In the genomic region with DNA sequence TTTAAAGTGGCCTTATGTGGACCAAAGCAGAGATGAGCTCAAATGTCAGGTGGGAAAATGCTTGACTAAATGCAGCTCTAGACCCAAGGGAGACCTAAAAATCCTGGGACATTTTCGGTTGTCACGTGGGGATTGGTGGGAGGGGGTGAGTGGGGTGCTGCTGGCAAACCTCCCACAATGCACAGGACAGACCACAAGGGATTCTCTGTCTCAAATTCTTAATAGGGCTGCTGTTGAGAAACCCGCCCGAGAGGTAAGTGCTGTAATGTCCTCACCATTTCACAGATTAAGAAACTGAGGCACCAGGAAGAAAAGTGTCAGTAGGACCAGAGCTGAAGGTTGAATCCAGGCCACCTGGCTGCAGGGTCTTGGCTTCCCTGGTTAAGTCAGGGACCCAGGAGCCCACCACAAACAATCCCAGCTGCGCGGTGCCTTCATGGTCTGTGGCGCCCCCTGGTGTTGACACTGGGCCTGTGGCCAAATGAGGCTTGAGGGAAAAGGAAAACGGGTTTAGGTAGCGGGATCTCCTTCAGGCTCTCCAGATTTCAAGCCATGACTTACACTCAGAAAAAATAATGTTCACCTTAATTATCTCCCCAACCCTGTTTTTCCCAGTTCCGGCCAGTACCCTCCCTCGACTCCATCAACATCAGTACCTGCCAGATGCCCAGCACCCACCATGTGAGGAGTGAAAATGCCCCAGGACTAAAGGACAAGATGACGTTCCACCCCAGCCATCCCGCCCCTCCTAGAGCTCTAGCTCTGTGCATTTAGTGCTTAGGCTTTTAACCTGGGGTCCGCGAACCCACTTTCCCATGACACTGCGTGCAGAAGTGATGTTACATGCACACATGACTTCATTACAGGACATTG, we compare ENCODE assay signal across 10 cellular contexts. TPM values are rescaled to one million over a fixed set of nuclear protein-coding genes. Genes with fewer than 3 reads are reported as not detected.
DNase-seq lines count a peak whose midpoint lies in the region; ATAC-seq and TF ChIP-seq lines count a peak whose summit lies in the region.
"Had no signal": no experiment of that assay in that cellular context is flagged by ENCODE, and none has a peak within 500 bp of the region (broad histone marks: within the 10 kb centered on the region; RNA-seq: fewer than 3 reads in every experiment).

No MANE protein-coding gene starts in this region.

- no peak overlapping the region for H2AFZ ChIP-seq in smooth muscle cell (ENCODE audit: low read depth)

- no peaks in the 10 kb centered on the region for H3F3A ChIP-seq in smooth muscle cell (ENCODE audit: low read depth)

- no peak for ATAC-seq in GM18502 (IDR thresholded peaks at IDR 0.05; ENCODE audit: poor library complexity, unreplicated experiment)

- intact Hi-C loops in ovary (cut with DNase I), result loop anchor here in 3 of 4 donors (10.0 kb wide), 1 partner anchor 130 kb away; no protein-coding TSS in a partner anchor

- TF ChIP-seq POLR2A in ovary (IDR thresholded peaks at IDR 0.05), result no peak

- H3K36me3 ChIP-seq in GM06990 (ENCODE audit: control insufficient read depth, insufficient read depth, low read length) (no peaks in the 10 kb centered on the region), smooth muscle cell (ENCODE audit: low read depth) (no peaks in the 10 kb centered on the region), ovary (no peaks in the 10 kb centered on the region)
- H3K36me3 ChIP-seq: SJSA1 had no signal

- no peaks in the 10 kb centered on the region for H3K79me2 ChIP-seq in smooth muscle cell (ENCODE audit: low read depth)

- DNase-seq in GM06990 (ENCODE audit: extremely low read depth, insufficient read length) (peak; percentile 13), NCI-H460 (ENCODE audit: extremely low read depth, low read depth) (peak; percentile 8), glomerular visceral epithelial cell (ENCODE audit: extremely low spot score) (peak; percentile 29), smooth muscle cell (lab: John Stamatoyannopoulos, UW; ENCODE audit: unreplicated experiment) (no peak), NCI-H1048 (lab: John Stamatoyannopoulos, UW) (no peak), ovary (no peak)
- DNase-seq in activated T-cell treated with anti-CD3 and anti-CD28 coated beads, Interleukin-2, amount 50 U/mL, for 48 hours, result peak; percentile 74 to 77

- H3K4me1 ChIP-seq in smooth muscle cell (ENCODE audit: low read depth) (no peaks in the 10 kb centered on the region), ovary (ENCODE audit: insufficient read depth) (no peaks in the 10 kb centered on the region)
- H3K4me1 ChIP-seq: SJSA1 had no signal

- no peak overlapping the region for H3K4me3 ChIP-seq in GM06990 (replicated peaks; ENCODE audit: low read depth, low read length)
- H3K4me3 ChIP-seq in smooth muscle cell, result no peak overlapping the region
- H3K4me3 ChIP-seq in ovary, result no peak overlapping the region
- H3K4me3 ChIP-seq: SJSA1 had no signal

- no peak for TF ChIP-seq EP300 in ovary (IDR thresholded peaks at IDR 0.05)

- no peak overlapping the region for H3K4me2 ChIP-seq in smooth muscle cell

- TF ChIP-seq CTCF in GM06990 (IDR thresholded peaks at IDR 0.05; ENCODE audit: insufficient read depth, low read length, poor library complexity, severe bottlenecking) (peak; percentile 82), smooth muscle cell (IDR thresholded peaks at IDR 0.05; ENCODE audit: borderline replicate concordance, insufficient read depth, poor library complexity, severe bottlenecking) (peak; percentile 94), ovary (IDR thresholded peaks at IDR 0.05) (peak in 1 of 3 donors; percentile 30)

- no peaks in the 10 kb centered on the region; the same call in 1 of the 2 replicates for H3K27me3 ChIP-seq in GM06990 (replicated peaks; ENCODE audit: control insufficient read depth, insufficient read depth, low read length)
- peaks cover 82% of the 10 kb centered on the region for H3K27me3 ChIP-seq in smooth muscle cell (ENCODE audit: low read depth)
- no peaks in the 10 kb centered on the region for H3K27me3 ChIP-seq in ovary

- H3K9ac ChIP-seq in smooth muscle cell (ENCODE audit: low read depth), result no peak overlapping the region

- H4K20me1 ChIP-seq in smooth muscle cell (ENCODE audit: low read depth), result no peaks in the 10 kb centered on the region

- H3K27ac ChIP-seq in smooth muscle cell (ENCODE audit: low read depth) (no peak overlapping the region), ovary (no peak overlapping the region)
- H3K27ac ChIP-seq: SJSA1 had no signal

- WGBS in smooth muscle cell (ENCODE audit: low lambda C conversion rate), result 36% methylated on average over 16 of the region's 16 CpGs
- 11 to 14% (median 12%) methylated on average over 16 of the region's 16 CpGs for WGBS in ovary, 3 donors

- H3K9me3 ChIP-seq in smooth muscle cell (replicated peaks; ENCODE audit: low read depth) (no peaks in the 10 kb centered on the region), ovary (no peaks in the 10 kb centered on the region)
- H3K9me3 ChIP-seq: SJSA1 had no signal

RNA-seq across cellular contexts. Expression of a gene that starts 7.2 kb away (rescaled TPM):
- total RNA-seq in NCI-H460 (2014; rRNA removed; shearing (Covaris generic)), result not detected in 2 replicates
- polyA plus RNA-seq in NCI-H460 (2014; cell fraction: nucleus; rRNA removed), result not detected in 2 replicates
- total RNA-seq in smooth muscle cell, result 0.22 and 0.36 TPM in 2 replicates
- 1.7 and 3.5 TPM in 2 replicates for polyA plus RNA-seq in smooth muscle cell
- total RNA-seq in ovary, result 1 to 10 TPM in 1 of 7 donors, under 1 TPM in 3, not detected in 3; 0.23 to 1.1 (median 0.43) TPM
- under 1 TPM; 0.06 to 0.23 TPM for polyA plus RNA-seq in ovary
- total RNA-seq: SJSA1, skeletal muscle tissue had no signal

Comparison
In these comparisons a context has a peak if more than half of its experiments do, and no peak if none do; other contexts are left out.
1. DNase-seq: peak in GM06990 (single experiment), NCI-H460 (single experiment), activated T-cell treated with anti-CD3 and anti-CD28 coated beads, Interleukin-2, amount 50 U/mL, for 48 hours (2 of 2) and glomerular visceral epithelial cell (single experiment); none in smooth muscle cell (single experiment), NCI-H1048 (single experiment) and ovary (0 of 5).